Comparison of ENCODE assay signal across 10 cellular contexts in the genomic region with DNA sequence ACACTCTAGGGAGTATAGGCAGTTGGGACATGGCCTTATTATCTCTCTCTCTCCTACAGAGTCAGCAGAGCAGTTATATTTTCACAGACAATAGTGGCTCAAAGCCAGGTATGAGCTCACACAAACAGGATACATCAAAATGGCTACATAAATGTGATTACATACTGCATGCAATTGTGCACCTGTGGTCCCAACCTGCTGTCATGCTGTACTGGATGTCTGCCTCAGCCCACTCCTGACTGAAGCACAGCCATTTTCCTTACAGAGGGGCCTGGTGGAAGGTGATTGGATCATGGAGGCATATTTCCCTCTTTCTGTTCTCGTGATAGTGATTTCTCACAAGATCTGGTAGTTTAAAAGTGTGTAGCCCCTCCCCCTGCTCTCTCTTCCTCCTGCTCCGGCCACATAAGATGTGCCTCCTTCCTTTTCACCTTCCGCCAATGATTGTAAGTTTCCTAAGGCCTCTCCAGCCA. TPM values are rescaled to one million over a fixed set of nuclear protein-coding genes. Genes with fewer than 3 reads are reported as not detected.
DNase-seq lines count a peak whose midpoint lies in the region; ATAC-seq, FAIRE-seq and TF ChIP-seq lines count a peak whose summit lies in the region.
"Had no signal": no experiment of that assay in that cellular context is flagged by ENCODE, and none has a peak within 500 bp of the region (broad histone marks: within the 10 kb centered on the region; RNA-seq: fewer than 3 reads in every experiment).

No MANE protein-coding gene starts in this region.

- in situ Hi-C loops in KBM-7 (cut with MboI; ENCODE audit: low pct_unique_long_range_greater_than_20kb, low sequenced_read_pairs) = no loop called here

- intact Hi-C loops in lower lobe of right lung (cut with DNase I) = no loop called here

- H3K4me3 ChIP-seq in adipocyte (ENCODE audit: low read length) (no peak overlapping the region), lower lobe of right lung (no peak overlapping the region), small intestine (ENCODE audit: low read depth in 1 of 2, low read length in 2 of 2) (no peak overlapping the region)
- H3K4me3 ChIP-seq: lung had no signal

- peaks cover 25% of the 10 kb centered on the region for H3K4me1 Mint-ChIP-seq in nephron progenitor cell

- no peaks in the 10 kb centered on the region for H3K36me3 ChIP-seq in adipocyte (ENCODE audit: control insufficient read depth, insufficient read depth, low read length, severe bottlenecking)
- no peaks in the 10 kb centered on the region for H3K36me3 ChIP-seq in lower lobe of right lung
- H3K36me3 ChIP-seq in small intestine (ENCODE audit: control insufficient read depth in 2 of 2, insufficient read depth in 2 of 2, low read length in 2 of 2) = no peaks in the 10 kb centered on the region

- H3K36me3 Mint-ChIP-seq in nephron progenitor cell (ENCODE audit: low read depth) = peaks cover 10% of the 10 kb centered on the region

- no peaks in the 10 kb centered on the region for H3K27me3 ChIP-seq in adipocyte (replicated peaks; ENCODE audit: control insufficient read depth, insufficient read depth, low read length)
- no peaks in the 10 kb centered on the region for H3K27me3 ChIP-seq in lower lobe of right lung (ENCODE audit: low read depth)
- H3K27me3 ChIP-seq in small intestine (ENCODE audit: control insufficient read depth in 2 of 2, insufficient read depth in 2 of 2, low read length in 2 of 2) = no peaks in the 10 kb centered on the region

- peaks cover 9% of the 10 kb centered on the region for H3K9me3 ChIP-seq in adipocyte (ENCODE audit: control insufficient read depth, low read length)
- peaks cover 8% of the 10 kb centered on the region for H3K9me3 ChIP-seq in lower lobe of right lung
- no peaks in the 10 kb centered on the region for H3K9me3 ChIP-seq in small intestine (ENCODE audit: control insufficient read depth, low read depth)

- H3K27ac ChIP-seq in lower lobe of right lung (no peak overlapping the region), small intestine (ENCODE audit: low read depth in 1 of 2, low read length in 1 of 2) (peak overlapping the region in 1 of 2 donors; percentile 12)

- ATAC-seq in lower lobe of right lung = peak; percentile 57 to 74
- ATAC-seq in HG02571 (IDR thresholded peaks at IDR 0.05; ENCODE audit: unreplicated experiment) = no peak

- WGBS in small intestine, 3 donors = 63 to 87% (median 69%) methylated on average over 3 of the region's 3 CpGs

- H3K27me3 Mint-ChIP-seq in nephron progenitor cell (ENCODE audit: low read depth, poor library complexity) = peaks cover 7% of the 10 kb centered on the region

- DNase-seq in NCI-H2029 (lab: John Stamatoyannopoulos, UW) (peak; percentile 21), NCI-H2029 treated with DMSO at 0.1 percent for 48 hours (lab: John Stamatoyannopoulos, UW) (no peak), KBM-7 (peak; percentile 51), adipocyte (ENCODE audit: low read depth) (peak; percentile 3), lower lobe of right lung (no peak), nephron progenitor cell (no peak), small intestine (no peak)
- DNase-seq: cerebellar nuclear complex had no signal

- no peak for TF ChIP-seq CTCF in lower lobe of right lung (IDR thresholded peaks at IDR 0.05)
- no peak for TF ChIP-seq CTCF in nephron progenitor cell (IDR thresholded peaks at IDR 0.05)

- no peak overlapping the region for H3K9ac ChIP-seq in adipocyte (ENCODE audit: low read length)

- no peak overlapping the region for H3K27ac Mint-ChIP-seq in nephron progenitor cell

- H3K9me3 Mint-ChIP-seq in nephron progenitor cell = peaks cover 10% of the 10 kb centered on the region

- FAIRE-seq in small intestine (lab: Jason Lieb, UNC) = no peak

- H3K4me3 Mint-ChIP-seq in nephron progenitor cell = no peak overlapping the region

- H3K4me1 ChIP-seq in adipocyte (ENCODE audit: control insufficient read depth, insufficient read depth, low read length) (no peaks in the 10 kb centered on the region), lower lobe of right lung (peaks cover 6% of the 10 kb centered on the region), small intestine (ENCODE audit: control insufficient read depth in 2 of 2, insufficient read depth in 1 of 2, low read depth in 1 of 2, low read length in 1 of 2) (peaks cover 0 to 2% of the 10 kb centered on the region in 2 donors)

RNA-seq across cellular contexts. Expression of gene SAMHD1, which starts 37.0 kb away (rescaled TPM):
- total RNA-seq in lower lobe of right lung = 293 TPM
- 10 to 100 TPM; 22.8 to 78.8 (median 27.3) TPM for polyA plus RNA-seq in small intestine

Comparison
In these comparisons a context has a peak if more than half of its experiments do, and no peak if none do; other contexts are left out.
1. DNase-seq: peak in NCI-H2029 (single experiment), KBM-7 (single experiment) and adipocyte (single experiment); none in NCI-H2029 treated with DMSO at 0.1 percent for 48 hours (single experiment), lower lobe of right lung (single experiment), nephron progenitor cell (single experiment) and small intestine (single experiment).